Comparison of ENCODE assay signal across 25 cellular contexts in genomic region chr9:129716091-129716490, GRCh38. TPM values are rescaled to one million over a fixed set of nuclear protein-coding genes. Genes with fewer than 3 reads are reported as not detected.
A peak's percentile ranks its signal among the peaks of the same experiment; 100 is the strongest.
DNase-seq lines count a peak whose midpoint lies in the region; ATAC-seq and TF ChIP-seq lines count a peak whose summit lies in the region.
"Had no signal": no experiment of that assay in that cellular context is flagged by ENCODE, and none has a peak within 500 bp of the region (broad histone marks: within the 10 kb centered on the region; RNA-seq: fewer than 3 reads in every experiment).

No MANE protein-coding gene starts in this region.

- CTCF ChIA-PET in activated CD4-positive, alpha-beta T cell treated with anti-CD3 and anti-CD28 coated beads, Interleukin-2, amount 10 ng/mL, durations not matched to agents 7 days and 5 days (lab: Charles Lee): interaction anchor here (1.2 kb wide), 1 partner anchor 10 kb away, joined by 9 read pairs; no protein-coding TSS in a partner anchor

- peaks cover 18% of the 10 kb centered on the region for H3K4me1 Mint-ChIP-seq in activated CD4-positive, alpha-beta T cell treated with anti-CD3 and anti-CD28 coated beads, Interleukin-2, amount 10 ng/mL, durations not matched to agents 7 days and 5 days

- intact Hi-C loops in ascending aorta (cut with DNase I): loop anchor here (10.0 kb wide), 1 partner anchor 309 kb away; no protein-coding TSS in a partner anchor

- H3K9me3 ChIP-seq in ascending aorta: no peaks in the 10 kb centered on the region
- H3K9me3 ChIP-seq in thoracic aorta: no peaks in the 10 kb centered on the region
- H3K9me3 ChIP-seq: SJCRH30, thyroid gland had no signal

- H3K4me3 Mint-ChIP-seq in activated CD4-positive, alpha-beta T cell treated with anti-CD3 and anti-CD28 coated beads, Interleukin-2, amount 10 ng/mL, durations not matched to agents 7 days and 5 days: no peak overlapping the region
- H3K4me3 Mint-ChIP-seq: B cell had no signal

- peaks cover 29 to 48% of the 10 kb centered on the region in 2 donors for H3K4me1 ChIP-seq in ascending aorta
- H3K4me1 ChIP-seq in thoracic aorta (ENCODE audit: control insufficient read depth in 1 of 2, low read depth in 2 of 2): peaks cover 43 to 67% of the 10 kb centered on the region in 2 donors

- no peaks in the 10 kb centered on the region for H3K9me3 Mint-ChIP-seq in activated CD4-positive, alpha-beta T cell treated with anti-CD3 and anti-CD28 coated beads, Interleukin-2, amount 10 ng/mL, durations not matched to agents 7 days and 5 days

- peak; percentile 50 for ATAC-seq in thoracic aorta (ENCODE audit: insufficient number of reproducible peaks, low FRiP score, low read depth)
- ATAC-seq in omental fat pad (ENCODE audit: low FRiP score): no peak
- ATAC-seq: PC-3 had no signal

- H3K36me3 ChIP-seq in ascending aorta (peaks cover 0 to 8% of the 10 kb centered on the region in 2 donors), thoracic aorta (peaks cover 6% of the 10 kb centered on the region), H7 (replicated peaks; ENCODE audit: control insufficient read depth, insufficient read depth, low read length) (no peaks in the 10 kb centered on the region)
- H3K36me3 ChIP-seq: SJCRH30, thyroid gland, WERI-Rb-1 had no signal

- TF ChIP-seq CTCF in ascending aorta (IDR thresholded peaks at IDR 0.05) (no peak), fibroblast of villous mesenchyme (IDR thresholded peaks at IDR 0.05; ENCODE audit: insufficient read depth, low read depth, low read length) (no peak), thoracic aorta (IDR thresholded peaks at IDR 0.05) (no peak), omental fat pad (IDR thresholded peaks at IDR 0.05) (no peak)

- peak overlapping the region; percentile 84 to 91 for H3K27ac ChIP-seq in ascending aorta
- peak overlapping the region; percentile 92 to 93 for H3K27ac ChIP-seq in thoracic aorta
- H3K27ac ChIP-seq: SJCRH30, thyroid gland, WERI-Rb-1 had no signal

- no peaks in the 10 kb centered on the region for H3K36me3 Mint-ChIP-seq in activated CD4-positive, alpha-beta T cell treated with anti-CD3 and anti-CD28 coated beads, Interleukin-2, amount 10 ng/mL, durations not matched to agents 7 days and 5 days (ENCODE audit: low read depth)

- POLR2A ChIA-PET in activated CD4-positive, alpha-beta T cell treated with anti-CD3 and anti-CD28 coated beads, Interleukin-2, amount 10 ng/mL, durations not matched to agents 7 days and 5 days (lab: Charles Lee): no interaction called here

- DNase-seq in GM03348 (ENCODE audit: low spot score): peak; percentile 55
- DNase-seq in ascending aorta (ENCODE audit: low spot score in 2 of 2): peak in 1 of 2 donors; percentile 78
- DNase-seq in fibroblast of villous mesenchyme (ENCODE audit: low read depth): peak; percentile 39
- no peak for DNase-seq in thoracic aorta (ENCODE audit: low spot score)
- no peak for DNase-seq in H7
- no peak for DNase-seq in omental fat pad (ENCODE audit: low spot score)
- no peak for DNase-seq in activated CD4-positive, alpha-beta T cell treated with anti-CD3 and anti-CD28 coated beads, Interleukin-2, amount 10 ng/mL, durations not matched to agents 7 days and 5 days
- DNase-seq: activated CD4-positive, alpha-beta T cell treated with anti-CD3 and anti-CD28 coated beads, Interleukin-2, amount 50 U/mL, for 48 hours; activated effector memory CD4-positive, alpha-beta T cell treated with Interleukin-2 at 50 U/mL for 16 hours; COR-L47; dermis blood vessel endothelial cell; DMS79 treated with DMSO at 0.1 percent for 48 hours; kidney glomerular epithelial cell; NCI-H2029; NCI-H226; PC-3; SJCRH30; stimulated activated CD4-positive, alpha-beta T cell treated with anti-CD3 and anti-CD28 coated beads, Interleukin-4, amount 100 ng/mL, for 24 hours; stimulated activated naive CD4-positive, alpha-beta T cell treated with Interleukin-2 at 50 U/mL for 16 hours; thyroid gland; WERI-Rb-1 had no signal

- no peaks in the 10 kb centered on the region for H3K27me3 ChIP-seq in ascending aorta
- no peaks in the 10 kb centered on the region for H3K27me3 ChIP-seq in thoracic aorta (replicated peaks; ENCODE audit: insufficient read depth)
- no peaks in the 10 kb centered on the region for H3K27me3 ChIP-seq in H7 (ENCODE audit: control insufficient read depth, insufficient read depth, low read length)
- H3K27me3 ChIP-seq: thyroid gland had no signal

- H3K4me3 ChIP-seq in ascending aorta (no peak overlapping the region), fibroblast of villous mesenchyme (ENCODE audit: low read depth, low read length) (no peak overlapping the region), thoracic aorta (no peak overlapping the region), H7 (ENCODE audit: insufficient read depth, low read depth, low read length) (no peak overlapping the region)
- H3K4me3 ChIP-seq: SJCRH30, thyroid gland had no signal

- no peak overlapping the region for H3K27ac Mint-ChIP-seq in activated CD4-positive, alpha-beta T cell treated with anti-CD3 and anti-CD28 coated beads, Interleukin-2, amount 10 ng/mL, durations not matched to agents 7 days and 5 days
- H3K27ac Mint-ChIP-seq: B cell had no signal

- peaks cover 2% of the 10 kb centered on the region for H3K27me3 Mint-ChIP-seq in activated CD4-positive, alpha-beta T cell treated with anti-CD3 and anti-CD28 coated beads, Interleukin-2, amount 10 ng/mL, durations not matched to agents 7 days and 5 days

RNA-seq across cellular contexts. Expression of gene PTGES, which starts 36.8 kb away (rescaled TPM):
- 8.9 TPM for total RNA-seq in ascending aorta
- 8.7 and 16.0 TPM in 2 replicates for total RNA-seq in fibroblast of villous mesenchyme
- total RNA-seq in thoracic aorta: 1 to 10 TPM; 1.7 to 2.2 TPM
- total RNA-seq in H7 (2014; rRNA removed; shearing (Covaris generic)): 0.69 and 1.2 TPM in 2 replicates
- 10 to 100 TPM in 2 of 4 donors, 1 to 10 TPM in 2; 4.2 to 12.4 (median 8.9) TPM for total RNA-seq in omental fat pad
- total RNA-seq in activated CD4-positive, alpha-beta T cell treated with anti-CD3 and anti-CD28 coated beads, Interleukin-2, amount 10 ng/mL, durations not matched to agents 7 days and 5 days: not detected
- total RNA-seq: B cell, endothelial cell of umbilical vein had no signal

RNA-seq across cellular contexts. Expression of gene PRRX2, which starts 50.6 kb away (rescaled TPM):
- 112 TPM for total RNA-seq in ascending aorta
- total RNA-seq in fibroblast of villous mesenchyme: under 0.01 and 1.6 TPM in 2 replicates
- 10 to 100 TPM; 42.0 to 66.1 TPM for total RNA-seq in thoracic aorta
- 10.8 and 12.7 TPM in 2 replicates for total RNA-seq in H7 (2014; rRNA removed; shearing (Covaris generic))
- total RNA-seq in omental fat pad: 1 to 10 TPM; 3.6 to 7.3 (median 4.0) TPM
- under 1 TPM in 1 of 2 experiments, not detected in 1; 0.15 TPM for total RNA-seq in activated CD4-positive, alpha-beta T cell treated with anti-CD3 and anti-CD28 coated beads, Interleukin-2, amount 10 ng/mL, durations not matched to agents 7 days and 5 days
- total RNA-seq: B cell, bronchial epithelial cell, LHCN-M2 had no signal

Comparison
In these comparisons a context has a peak if more than half of its experiments do, and no peak if none do; other contexts are left out.
1. DNase-seq: peak in GM03348 (single experiment) and fibroblast of villous mesenchyme (single experiment); none in thoracic aorta (single experiment), H7 (single experiment), omental fat pad (single experiment) and activated CD4-positive, alpha-beta T cell treated with anti-CD3 and anti-CD28 coated beads, Interleukin-2, amount 10 ng/mL, durations not matched to agents 7 days and 5 days (single experiment).